ENCODE assay signal across 8 cellular contexts in genomic region chr4:184265566-184266351, GRCh38. TPM values are rescaled to one million over a fixed set of nuclear protein-coding genes. Genes with fewer than 3 reads are reported as not detected.
DNase-seq lines count a peak whose midpoint lies in the region; ATAC-seq and TF ChIP-seq lines count a peak whose summit lies in the region.

No MANE protein-coding gene starts in this region.

- no peaks in the 10 kb centered on the region for H3K9me2 ChIP-seq in SK-N-SH

- no peak for TF ChIP-seq EP300 in SK-N-SH (IDR thresholded peaks at IDR 0.05; ENCODE audit: borderline replicate concordance in 1 of 2, low read depth in 1 of 2, low read length in 1 of 2)

- no peak overlapping the region for H3K9ac ChIP-seq in SK-N-SH

- peak overlapping the region; percentile 64 for H2AFZ ChIP-seq in SK-N-SH (ENCODE audit: low read depth)

- POLR2A ChIA-PET in SK-N-SH (lab: Yijun Ruan, JAX) = interaction anchor here (2.0 to 2.1 kb wide), 2 partner anchors 209 to 271 kb away, joined by 7 to 16 read pairs; partner anchors contain the start of gene IRF2

- ATAC-seq in HG02884 (IDR thresholded peaks at IDR 0.05; ENCODE audit: unreplicated experiment) = peak; percentile 26
- peak; percentile 32 for ATAC-seq in left colon
- no peak for ATAC-seq in HG03108 (IDR thresholded peaks at IDR 0.05; ENCODE audit: unreplicated experiment)

- H3K9me3 ChIP-seq in SK-N-SH = no peaks in the 10 kb centered on the region

- no peaks in the 10 kb centered on the region for H3K36me3 ChIP-seq in SK-N-SH (replicated peaks in 1 of 2; ENCODE audit: control insufficient read depth in 1 of 2, insufficient read depth in 2 of 2, low read length in 1 of 2)

- peaks cover 5% of the 10 kb centered on the region for H3F3A ChIP-seq in SK-N-SH (replicated peaks; ENCODE audit: insufficient read depth)

- CTCF ChIA-PET in SK-N-SH (lab: Yijun Ruan, JAX) = interaction anchor here (1.2 to 4.1 kb wide), 6 partner anchors 12 to 282 kb away, joined by 3 to 72 read pairs (median 14); no protein-coding TSS in a partner anchor

- TF ChIP-seq RAD21 in SK-N-SH (IDR thresholded peaks at IDR 0.05; ENCODE audit: low read length) = no peak

- H3K27ac ChIP-seq in SK-N-SH (ENCODE audit: low read depth in 2 of 2, low read length in 1 of 2) = no peak overlapping the region

- DNase-seq in SK-N-SH (no peak), left colon (peak in 1 of 2 donors; percentile 35), NCI-H2081 (lab: John Stamatoyannopoulos, UW) (no peak), NCI-H2107 (lab: John Stamatoyannopoulos, UW) (no peak)
- no peak for DNase-seq in stimulated activated CD4-positive, alpha-beta T cell treated with anti-CD3 and anti-CD28 coated beads, Interleukin-4, amount 100 ng/mL, for 1 hour

- H3K27me3 ChIP-seq in SK-N-SH (ENCODE audit: insufficient read depth) = no peaks in the 10 kb centered on the region

- WGBS in SK-N-SH (ENCODE audit: low lambda C conversion rate) = 69% methylated on average over 16 of the region's 16 CpGs

- H4K20me1 ChIP-seq in SK-N-SH (ENCODE audit: insufficient read depth) = no peaks in the 10 kb centered on the region

- H3K4me3 ChIP-seq in SK-N-SH (ENCODE audit: low read depth in 2 of 2, low read length in 1 of 2) = no peak overlapping the region

- intact Hi-C loops in left colon (cut with DNase I, micrococcal nuclease) = no loop called here

- H3K79me2 ChIP-seq in SK-N-SH (ENCODE audit: insufficient read depth) = no peaks in the 10 kb centered on the region

- H3K4me2 ChIP-seq in SK-N-SH = no peak overlapping the region; the same call in 1 of the 2 replicates

- TF ChIP-seq POLR2A in GM15510 (IDR thresholded peaks at IDR 0.05; ENCODE audit: borderline replicate concordance, extremely low read depth, insufficient read length) = peak; percentile 83

- no peak for TF ChIP-seq CTCF in SK-N-SH (IDR thresholded peaks at IDR 0.05)

- H3K4me1 ChIP-seq in SK-N-SH (ENCODE audit: control insufficient read depth in 1 of 2, insufficient read depth in 2 of 2, low read depth in 1 of 2, low read length in 1 of 2) = peaks cover 2 to 19% of the 10 kb centered on the region in 2 experiments; a peak in 2 of 4 replicates

TF ChIP-seq in SK-N-SH, 30 proteins besides CTCF, POLR2A, EP300 and RAD21:
- TF ChIP-seq REST (IDR thresholded peaks at IDR 0.05; ENCODE audit: low read depth, low read length) (peak; percentile 27; the same call in 1 of the 2 replicates), JUND (IDR thresholded peaks at IDR 0.05) (peak; percentile 49), NRF1 (IDR thresholded peaks at IDR 0.05; ENCODE audit: low read depth, low read length) (no peak), FOSL2 (IDR thresholded peaks at IDR 0.05; ENCODE audit: borderline replicate concordance, low read depth) (peak; percentile 62; the same call in 1 of the 2 replicates), MAX (IDR thresholded peaks at IDR 0.05; ENCODE audit: low read depth) (no peak), CHD2 (IDR thresholded peaks at IDR 0.05; ENCODE audit: low read length, partially characterized antibody) (no peak), TCF12 (IDR thresholded peaks at IDR 0.05) (peak; percentile 16; the same call in 1 of the 2 replicates), PBX3 (IDR thresholded peaks at IDR 0.05) (no peak)

RNA-seq across cellular contexts. Expression of gene ENPP6, which starts 48.1 kb away (rescaled TPM):
- polyA plus RNA-seq in SK-N-SH (2012; rRNA removed) = not detected in 2 replicates
- polyA plus RNA-seq in SK-N-SH (2012; cell fraction: cytosol; rRNA removed) = 0.01 and 0.04 TPM in 2 replicates
- polyA plus RNA-seq in SK-N-SH (2012; cell fraction: nucleus; rRNA removed) = 0.12 TPM in 1 of 2 replicates, not detected in the other
- 1 to 10 TPM in 1 of 2 donors, under 1 TPM in 1; 0.24 to 1.5 TPM for total RNA-seq in left colon
